15 cellular contexts compared by ENCODE assay signal in the genomic region with DNA sequence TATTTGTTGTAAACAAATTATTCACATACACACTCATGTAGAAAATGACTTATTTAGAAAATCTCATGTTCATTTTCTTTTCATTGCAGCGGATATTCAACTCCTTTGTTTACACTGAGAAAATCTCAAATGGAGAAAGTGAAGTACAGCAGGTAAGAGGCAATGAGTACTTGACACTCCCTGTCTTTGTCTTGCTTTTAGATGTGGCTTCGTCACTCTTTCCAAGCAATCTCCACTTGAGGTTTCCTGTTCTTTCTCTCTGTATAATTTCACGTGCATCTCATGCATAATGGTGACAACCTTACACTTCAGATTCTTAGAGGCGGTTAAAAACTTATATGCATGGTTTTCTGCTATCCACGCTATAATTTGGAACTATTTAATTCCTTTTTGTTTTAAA.
DNase-seq lines count a peak whose midpoint lies in the region; ATAC-seq lines count a peak whose summit lies in the region.
"Had no signal": no experiment of that assay in that cellular context is flagged by ENCODE, and none has a peak within 500 bp of the region (broad histone marks: within the 10 kb centered on the region; RNA-seq: fewer than 3 reads in every experiment).

No MANE protein-coding gene starts in this region.

- H3K9me3 Mint-ChIP-seq in activated naive CD8-positive, alpha-beta T cell treated with anti-CD3 and anti-CD28 coated beads, Interleukin-2, amount 10 ng/mL, durations not matched to agents 7 days and 5 days: no peaks in the 10 kb centered on the region
- H3K9me3 Mint-ChIP-seq: activated naive CD4-positive, alpha-beta T cell treated with anti-CD3 and anti-CD28 coated beads, Interleukin-2, amount 50 U/mL, for 24 hours; endodermal cell; IgD-negative memory B cell had no signal

- H3K27me3 ChIP-seq in BLaER1 treated with 17β-estradiol and CSF1 and Interleukin-3, amounts not matched to agents 10 nM and 100 nM: no peaks in the 10 kb centered on the region

- peaks cover 5 to 31% (median 21%) of the 10 kb centered on the region in 10 experiments; a peak in 16 of 20 replicates for H3K4me1 ChIP-seq in BLaER1 treated with 17β-estradiol and CSF1 and Interleukin-3, amounts not matched to agents 10 nM and 100 nM

- peak overlapping the region; percentile 7 for H3K4me3 Mint-ChIP-seq in activated naive CD8-positive, alpha-beta T cell treated with anti-CD3 and anti-CD28 coated beads, Interleukin-2, amount 10 ng/mL, durations not matched to agents 7 days and 5 days
- H3K4me3 Mint-ChIP-seq: endodermal cell, IgD-negative memory B cell had no signal

- H3K4me3 ChIP-seq in BLaER1 treated with 17β-estradiol and CSF1 and Interleukin-3, amounts not matched to agents 10 nM and 100 nM: no peak overlapping the region

- H3K27ac Mint-ChIP-seq in activated naive CD8-positive, alpha-beta T cell treated with anti-CD3 and anti-CD28 coated beads, Interleukin-2, amount 10 ng/mL, durations not matched to agents 7 days and 5 days: no peak overlapping the region
- H3K27ac Mint-ChIP-seq: endodermal cell, IgD-negative memory B cell had no signal

- peaks cover 0 to 36% (median 16%) of the 10 kb centered on the region in 11 experiments; a peak in 14 of 22 replicates for H3K36me3 ChIP-seq in BLaER1 treated with 17β-estradiol and CSF1 and Interleukin-3, amounts not matched to agents 10 nM and 100 nM

- H3K27me3 Mint-ChIP-seq in activated naive CD8-positive, alpha-beta T cell treated with anti-CD3 and anti-CD28 coated beads, Interleukin-2, amount 10 ng/mL, durations not matched to agents 7 days and 5 days: peaks cover 4% of the 10 kb centered on the region
- H3K27me3 Mint-ChIP-seq: activated naive CD4-positive, alpha-beta T cell treated with anti-CD3 and anti-CD28 coated beads, Interleukin-2, amount 50 U/mL, for 24 hours had no signal

- peak; percentile 12 for DNase-seq in DMS79 treated with DMSO at 0.1 percent for 48 hours (lab: John Stamatoyannopoulos, UW)
- DNase-seq in DMS79 (lab: John Stamatoyannopoulos, UW): no peak
- DNase-seq in NCI-H2029 (lab: John Stamatoyannopoulos, UW): peak; percentile 92
- DNase-seq in activated naive CD8-positive, alpha-beta T cell treated with anti-CD3 and anti-CD28 coated beads, Interleukin-2, amount 10 ng/mL, durations not matched to agents 7 days and 5 days: no peak
- DNase-seq in NCI-H526 treated with DMSO at 0.1 percent for 48 hours (lab: John Stamatoyannopoulos, UW): no peak
- no peak for DNase-seq in cardiac septum (ENCODE audit: low spot score)
- DNase-seq: caudate nucleus, endodermal cell, left cardiac atrium, NCI-H146 had no signal

- H3K27ac ChIP-seq in BLaER1 treated with 17β-estradiol and CSF1 and Interleukin-3, amounts not matched to agents 10 nM and 100 nM: no peak overlapping the region
- H3K27ac ChIP-seq: 22Rv1 had no signal

- peaks cover 0 to 7% (median 0%) of the 10 kb centered on the region in 11 experiments; a peak in 4 of 22 replicates for H3K9me3 ChIP-seq in BLaER1 treated with 17β-estradiol and CSF1 and Interleukin-3, amounts not matched to agents 10 nM and 100 nM (replicated peaks in 1 of 11)

- no peaks in the 10 kb centered on the region for H3K36me3 Mint-ChIP-seq in activated naive CD8-positive, alpha-beta T cell treated with anti-CD3 and anti-CD28 coated beads, Interleukin-2, amount 10 ng/mL, durations not matched to agents 7 days and 5 days
- H3K36me3 Mint-ChIP-seq: activated naive CD4-positive, alpha-beta T cell treated with anti-CD3 and anti-CD28 coated beads, Interleukin-2, amount 50 U/mL, for 24 hours had no signal

- H3K4me1 Mint-ChIP-seq in activated naive CD8-positive, alpha-beta T cell treated with anti-CD3 and anti-CD28 coated beads, Interleukin-2, amount 10 ng/mL, durations not matched to agents 7 days and 5 days: peaks cover 23% of the 10 kb centered on the region
- H3K4me1 Mint-ChIP-seq: IgD-negative memory B cell had no signal

- H4K20me1 ChIP-seq in BLaER1 treated with 17β-estradiol and CSF1 and Interleukin-3, amounts not matched to agents 10 nM and 100 nM: no peaks in the 10 kb centered on the region

- no peak overlapping the region for H3K9ac ChIP-seq in BLaER1 treated with 17β-estradiol and CSF1 and Interleukin-3, amounts not matched to agents 10 nM and 100 nM

- POLR2A ChIA-PET in activated naive CD8-positive, alpha-beta T cell treated with anti-CD3 and anti-CD28 coated beads, Interleukin-2, amount 10 ng/mL, durations not matched to agents 7 days and 5 days (lab: Charles Lee): no interaction called here

- ATAC-seq in activated naive CD8-positive, alpha-beta T cell treated with anti-CD3 and anti-CD28 coated beads, Interleukin-2, amount 10 ng/mL, durations not matched to agents 7 days and 5 days (ENCODE audit: low read depth): peak; percentile 93
- no peak for ATAC-seq in GM21528 (IDR thresholded peaks at IDR 0.05; ENCODE audit: low FRiP score, unreplicated experiment)

- intact Hi-C loops in cardiac septum (cut with DNase I): no loop called here

- H3K4me2 ChIP-seq in BLaER1 treated with 17β-estradiol and CSF1 and Interleukin-3, amounts not matched to agents 10 nM and 100 nM: peak overlapping the region in 7 of 11 experiments; percentile 8 to 39 (median 14); a peak in 8 of 22 replicates

Comparison
In these comparisons a context has a peak if more than half of its experiments do, and no peak if none do; other contexts are left out.
1. DNase-seq: peak in DMS79 treated with DMSO at 0.1 percent for 48 hours (single experiment) and NCI-H2029 (single experiment); none in DMS79 (single experiment), activated naive CD8-positive, alpha-beta T cell treated with anti-CD3 and anti-CD28 coated beads, Interleukin-2, amount 10 ng/mL, durations not matched to agents 7 days and 5 days (single experiment), NCI-H526 treated with DMSO at 0.1 percent for 48 hours (single experiment) and cardiac septum (single experiment).